8 cellular contexts compared by ENCODE assay signal in the genomic region with DNA sequence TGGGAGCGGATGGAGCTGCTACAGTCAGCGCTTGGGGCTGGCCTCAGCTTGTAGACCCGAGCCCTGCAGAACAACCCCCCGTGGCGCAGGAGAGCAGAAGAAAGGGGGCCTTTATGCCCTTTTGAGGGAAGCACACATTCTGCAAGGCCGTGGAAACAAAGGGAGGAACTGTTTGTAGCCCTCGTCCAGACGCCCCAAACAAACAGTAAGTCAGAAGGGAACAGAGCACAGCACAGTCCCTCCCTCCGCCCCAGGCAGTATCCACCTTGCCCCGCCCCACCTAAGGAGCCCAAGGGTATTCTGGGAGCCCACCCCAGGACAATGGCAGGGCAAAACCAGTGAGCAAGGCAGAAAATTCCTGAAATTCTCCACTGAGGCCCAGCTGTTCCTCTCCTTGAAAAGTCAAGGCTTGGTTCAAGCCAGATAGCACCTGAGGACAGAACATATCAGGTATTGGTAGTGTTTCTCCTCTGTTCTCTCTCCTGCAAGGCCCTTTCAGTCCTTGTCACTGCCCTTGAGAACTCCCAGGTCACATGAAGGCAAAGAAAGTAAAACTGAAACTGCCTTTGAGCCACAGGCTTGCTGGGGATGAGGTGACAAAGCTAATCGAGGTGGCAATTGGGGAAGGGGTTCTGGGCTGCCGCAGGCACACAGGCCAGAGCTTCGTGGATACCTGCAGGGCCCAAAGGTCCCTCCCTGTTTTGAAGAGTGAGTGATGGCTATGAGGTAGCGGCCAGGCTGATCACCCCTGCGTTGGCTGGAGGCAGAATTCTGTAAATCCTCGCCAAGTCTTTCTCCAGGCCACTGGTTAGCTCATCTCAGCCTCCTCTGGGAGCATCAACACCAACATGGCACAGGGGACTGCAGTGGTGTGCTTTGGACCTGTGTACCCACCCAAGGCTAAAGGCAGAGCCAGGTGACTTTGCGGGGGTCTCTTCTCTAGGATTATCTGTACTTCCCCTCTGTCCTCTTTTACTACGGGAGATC. TPM values are rescaled to one million over a fixed set of nuclear protein-coding genes. Genes with fewer than 3 reads are reported as not detected.
A peak's percentile ranks its signal among the peaks of the same experiment; 100 is the strongest.
DNase-seq lines count a peak whose midpoint lies in the region; ATAC-seq and TF ChIP-seq lines count a peak whose summit lies in the region.

No MANE protein-coding gene starts in this region.

- H3K4me3 ChIP-seq in colonic mucosa, result peak overlapping the region; percentile 47

- no peaks in the 10 kb centered on the region for H3K36me3 ChIP-seq in colonic mucosa

- CTCF ChIA-PET in activated CD4-positive, alpha-beta T cell treated with anti-CD3 and anti-CD28 coated beads for 36 hours (lab: Charles Lee), result interaction anchor here (0.6 to 4.2 kb wide), 14 partner anchors 9 to 1604 kb away, joined by 3 to 23 read pairs (median 4); partner anchors contain the start of gene RPS6KA5

- peak overlapping the region; percentile 93 to 99 for H3K9ac ChIP-seq in colonic mucosa (ENCODE audit: low read depth in 2 of 2, low read length in 2 of 2)

- no peaks in the 10 kb centered on the region for H3K27me3 ChIP-seq in colonic mucosa

- peak overlapping the region; percentile 99 for H3K27ac Mint-ChIP-seq in activated CD4-positive, alpha-beta T cell treated with anti-CD3 and anti-CD28 coated beads for 36 hours

- DNase-seq in A172 (ENCODE audit: low spot score), result peak; percentile 64
- peak; percentile 10 for DNase-seq in NCI-H2196 treated with DMSO at 0.1 percent for 48 hours (lab: John Stamatoyannopoulos, UW; ENCODE audit: unreplicated experiment)
- peak; percentile 82 for DNase-seq in activated CD4-positive, alpha-beta T cell treated with anti-CD3 and anti-CD28 coated beads for 36 hours
- DNase-seq in colonic mucosa, result peak; percentile 84
- DNase-seq in left kidney (ENCODE audit: low read depth, low spot score), result peak; percentile 81
- DNase-seq in stimulated activated CD4-positive, alpha-beta T cell treated with anti-CD3 and anti-CD28 coated beads, Interleukin-1b, Interleukin-23, amount 100 ng/mL, for 48 hours, result peak; percentile 73

- ATAC-seq in GM18517 (IDR thresholded peaks at IDR 0.05; ENCODE audit: unreplicated experiment) (peak; percentile 84), HG02981 (IDR thresholded peaks at IDR 0.05; ENCODE audit: unreplicated experiment) (peak; percentile 79)
- peak; percentile 82 for ATAC-seq in activated CD4-positive, alpha-beta T cell treated with anti-CD3 and anti-CD28 coated beads for 36 hours

- no peaks in the 10 kb centered on the region for H3K9me3 ChIP-seq in colonic mucosa

- H3K4me1 Mint-ChIP-seq in activated CD4-positive, alpha-beta T cell treated with anti-CD3 and anti-CD28 coated beads for 36 hours, result peaks cover 70% of the 10 kb centered on the region

- H3K27me3 Mint-ChIP-seq in activated CD4-positive, alpha-beta T cell treated with anti-CD3 and anti-CD28 coated beads for 36 hours, result no peaks in the 10 kb centered on the region

- H3K36me3 Mint-ChIP-seq in activated CD4-positive, alpha-beta T cell treated with anti-CD3 and anti-CD28 coated beads for 36 hours (ENCODE audit: low read depth), result peaks cover 33% of the 10 kb centered on the region

- POLR2A ChIA-PET in activated CD4-positive, alpha-beta T cell treated with anti-CD3 and anti-CD28 coated beads for 36 hours (lab: Charles Lee), result interaction anchor here (0.5 to 3.4 kb wide), 12 partner anchors 18 to 730 kb away, joined by 3 to 29 read pairs (median 4); partner anchors contain the start of gene RPS6KA5

- peaks cover 7% of the 10 kb centered on the region for H3K9me3 Mint-ChIP-seq in activated CD4-positive, alpha-beta T cell treated with anti-CD3 and anti-CD28 coated beads for 36 hours (ENCODE audit: low read depth)

- intact Hi-C loops in activated CD4-positive, alpha-beta T cell treated with anti-CD3 and anti-CD28 coated beads for 36 hours (cut with DNase I, micrococcal nuclease), result loop anchor here (1.0 to 5.0 kb wide), 6 partner anchors 36 to 356 kb away; partner anchors contain the start of gene RPS6KA5 (in 2 of the 2)
- intact Hi-C loops in colonic mucosa (cut with DNase I), result no loop called here

- peak overlapping the region; percentile 99 for H3K4me3 Mint-ChIP-seq in activated CD4-positive, alpha-beta T cell treated with anti-CD3 and anti-CD28 coated beads for 36 hours

- H3K4me1 ChIP-seq in colonic mucosa, result peaks cover 19% of the 10 kb centered on the region

- no peak for TF ChIP-seq CTCF in colonic mucosa (IDR thresholded peaks at IDR 0.05)

- H3K27ac ChIP-seq in colonic mucosa, result peak overlapping the region; percentile 97

RNA-seq across cellular contexts. Expression of gene DGLUCY, which starts 0.5 kb away (rescaled TPM):
- total RNA-seq in A172 (2014; rRNA removed; shearing (Covaris generic)), result 28.7 and 31.7 TPM in 2 replicates
- 10 to 100 TPM; 46.3 to 55.2 TPM for total RNA-seq in activated CD4-positive, alpha-beta T cell treated with anti-CD3 and anti-CD28 coated beads for 36 hours
- total RNA-seq in colonic mucosa, result 100 to 1,000 TPM in 1 of 2 donors, 10 to 100 TPM in 1; 67.3 to 105 TPM

RNA-seq across cellular contexts. Expression of gene RPS6KA5, which starts 53.9 kb away (rescaled TPM):
- total RNA-seq in A172 (2014; rRNA removed; shearing (Covaris generic)), result 5.8 and 8.8 TPM in 2 replicates
- 10 to 100 TPM; 11.9 to 13.8 TPM for total RNA-seq in activated CD4-positive, alpha-beta T cell treated with anti-CD3 and anti-CD28 coated beads for 36 hours
- total RNA-seq in colonic mucosa, result 10 to 100 TPM; 15.2 to 19.2 TPM

Comparison
In these comparisons a context has a peak if more than half of its experiments do, and no peak if none do; other contexts are left out.
1. Peak in every context shown above with its lines: DNase-seq, ATAC-seq, H3K4me3 ChIP-seq and H3K27ac ChIP-seq.
2. DNase-seq: peak in every context shown above with its lines; median percentile 84 in colonic mucosa; 82 in activated CD4-positive, alpha-beta T cell treated with anti-CD3 and anti-CD28 coated beads for 36 hours; 81 in left kidney; 73 in stimulated activated CD4-positive, alpha-beta T cell treated with anti-CD3 and anti-CD28 coated beads, Interleukin-1b, Interleukin-23, amount 100 ng/mL, for 48 hours; 64 in A172; 10 in NCI-H2196 treated with DMSO at 0.1 percent for 48 hours.